ENCODE assay signal across 8 cellular contexts in genomic region chr22:17830041-17830961, GRCh38. TPM values are rescaled to one million over a fixed set of nuclear protein-coding genes. Genes with fewer than 3 reads are reported as not detected.
DNase-seq lines count a peak whose midpoint lies in the region; ATAC-seq and TF ChIP-seq lines count a peak whose summit lies in the region.

No MANE protein-coding gene starts in this region.

- POLR2A ChIA-PET in T-cell (lab: Charles Lee), result no interaction called here

- H3K9me3 Mint-ChIP-seq in T-cell, result no peaks in the 10 kb centered on the region

- H3K27me3 Mint-ChIP-seq in T-cell, result no peaks in the 10 kb centered on the region

- H3K4me3 ChIP-seq in AG09309 (ENCODE audit: control insufficient read depth, low read depth, low read length), result no peak overlapping the region
- peak overlapping the region in 1 of 10 donors; percentile 4 for H3K4me3 ChIP-seq in heart right ventricle
- H3K4me3 ChIP-seq in psoas muscle, result no peak overlapping the region

- peak; percentile 100 for TF ChIP-seq CTCF in AG09309 (IDR thresholded peaks at IDR 0.05; ENCODE audit: control insufficient read depth, insufficient read depth, low read depth, low read length, missing control alignments)
- peak; percentile 97 to 100 (median 100) for TF ChIP-seq CTCF in heart right ventricle (IDR thresholded peaks at IDR 0.05)
- TF ChIP-seq CTCF in psoas muscle (IDR thresholded peaks at IDR 0.05), result peak; percentile 99

- no peaks in the 10 kb centered on the region for H3K9me3 ChIP-seq in heart right ventricle
- H3K9me3 ChIP-seq in psoas muscle, result no peaks in the 10 kb centered on the region

- intact Hi-C loops in heart right ventricle (cut with DNase I), result loop anchor here in 9 of 10 donors (1.0 to 5.0 kb wide), 11 partner anchors 42 to 246 kb away; partner anchors contain the start of genes MICAL3 (in 4 of the 9) and PEX26 (in 3 of the 9)
- intact Hi-C loops in psoas muscle (cut with DNase I), result loop anchor here (1.0 to 5.0 kb wide), 5 partner anchors 61 to 247 kb away; partner anchors contain the start of gene PEX26 (in 1 of the 2)

- peak overlapping the region in 1 of 2 donors; percentile 25 for H3K27ac Mint-ChIP-seq in T-cell

- DNase-seq in AG09309 (ENCODE audit: low read depth) (peak; percentile 35), NAMALWA (ENCODE audit: low spot score) (peak; percentile 86), T-cell (peak; percentile 44 to 84 (median 73)), amygdala (lab: John Stamatoyannopoulos, UW) (peak in 54 of 56 donors; percentile 34 to 93 (median 74)), heart right ventricle (peak; percentile 83 to 85), psoas muscle (peak; percentile 86 to 92), ureter (ENCODE audit: low spot score) (peak; percentile 91)

- 24 to 33% methylated on average over 30 to 31 of the region's 31 CpGs for WGBS in heart right ventricle, 2 donors
- WGBS in psoas muscle, 3 donors, result 15 to 25% (median 19%) methylated on average over 30 to 31 of the region's 31 CpGs

- CTCF ChIA-PET in T-cell (lab: Charles Lee), result interaction anchor here (0.6 to 4.0 kb wide), 14 partner anchors 14 to 247 kb away, joined by 3 to 41 read pairs (median 3); partner anchors contain the start of gene PEX26 (in 2 of the 2)

- H3K4me3 Mint-ChIP-seq in T-cell, result no peak overlapping the region

- H3K27ac ChIP-seq in heart right ventricle (peak overlapping the region in 8 of 10 donors; percentile 54 to 81 (median 72)), psoas muscle (peak overlapping the region; percentile 62)

- H3K4me1 Mint-ChIP-seq in T-cell, result peaks cover 7 to 10% (median 8%) of the 10 kb centered on the region in 3 donors

- H3K4me1 ChIP-seq in heart right ventricle (peaks cover 18 to 53% (median 41%) of the 10 kb centered on the region in 9 donors), psoas muscle (peaks cover 36% of the 10 kb centered on the region)

- H3K36me3 ChIP-seq in heart right ventricle (peaks cover 0 to 61% (median 3%) of the 10 kb centered on the region in 9 donors), psoas muscle (ENCODE audit: insufficient read depth in 1 of 2, low read depth in 1 of 2) (peaks cover 0 to 31% of the 10 kb centered on the region in 2 donors)

- H3K36me3 Mint-ChIP-seq in T-cell, result peaks cover 16% of the 10 kb centered on the region

- H3K27me3 ChIP-seq in heart right ventricle (no peaks in the 10 kb centered on the region), psoas muscle (ENCODE audit: insufficient read depth in 3 of 3, low read length in 2 of 3) (no peaks in the 10 kb centered on the region)

- ATAC-seq in GM18909 (IDR thresholded peaks at IDR 0.05; ENCODE audit: poor library complexity, unreplicated experiment) (peak; percentile 67), T-cell (replicated peaks in 1 of 4) (peak; percentile 89 to 95 (median 93)), heart right ventricle (peak; percentile 62 to 88 (median 80)), psoas muscle (peak; percentile 86 to 95 (median 88))

RNA-seq across cellular contexts. Expression of gene BID, which starts 56.0 kb away (rescaled TPM):
- 10 to 100 TPM; 15.8 to 34.6 (median 28.5) TPM for total RNA-seq in T-cell
- 10 to 100 TPM in 5 of 10 donors, 1 to 10 TPM in 5; 5.6 to 24.1 (median 10.5) TPM for total RNA-seq in heart right ventricle
- polyA plus RNA-seq in heart right ventricle, result 10 to 100 TPM; 10.2 to 42.9 TPM
- total RNA-seq in psoas muscle, result 10 to 100 TPM in 2 of 4 donors, 1 to 10 TPM in 2; 5.6 to 19.4 (median 8.3) TPM
- polyA plus RNA-seq in psoas muscle, result 10 to 100 TPM in 1 of 3 donors, 1 to 10 TPM in 2; 7.8 to 27.4 (median 9.9) TPM
- 31.3 TPM for total RNA-seq in ureter

Comparison
In these comparisons a context has a peak if more than half of its experiments do, and no peak if none do; other contexts are left out.
1. DNase-seq: peak in every context shown above with its lines; median percentile 91 in ureter; 89 in psoas muscle; 86 in NAMALWA; 84 in heart right ventricle; 74 in amygdala; 73 in T-cell; 35 in AG09309.